In genomic region chr2:112141623-112142001, GRCh38 we compare ENCODE assay signal across 20 cellular contexts. TPM values are rescaled to one million over a fixed set of nuclear protein-coding genes. Genes with fewer than 3 reads are reported as not detected.
DNase-seq lines count a peak whose midpoint lies in the region; ATAC-seq, FAIRE-seq and TF ChIP-seq lines count a peak whose summit lies in the region.
"Had no signal": no experiment of that assay in that cellular context is flagged by ENCODE, and none has a peak within 500 bp of the region (broad histone marks: within the 10 kb centered on the region; RNA-seq: fewer than 3 reads in every experiment).

No MANE protein-coding gene starts in this region.

- no peak for FAIRE-seq in pancreas (lab: Jason Lieb, UNC)
- FAIRE-seq: colon had no signal

- H3K9me3 ChIP-seq in pancreas: no peaks in the 10 kb centered on the region
- H3K9me3 ChIP-seq: left lung, prostate gland, tibial artery had no signal

- no peak for TF ChIP-seq CTCF in pancreas (IDR thresholded peaks at IDR 0.05)

- intact Hi-C loops in pancreas (cut with DNase I): no loop called here

- DNase-seq in DMS53 (lab: John Stamatoyannopoulos, UW): peak; percentile 99
- DNase-seq in NCI-H146 (lab: John Stamatoyannopoulos, UW): peak; percentile 72
- DNase-seq in NCI-H748 (lab: John Stamatoyannopoulos, UW; ENCODE audit: unreplicated experiment): peak; percentile 70
- DNase-seq in pancreas: no peak
- DNase-seq in SKM-1 treated with dmso at 0.1 percent for 144 hours (lab: John Stamatoyannopoulos, UW; ENCODE audit: unreplicated experiment): no peak
- no peak for DNase-seq in activated CD4-positive, alpha-beta T cell treated with anti-CD3 and anti-CD28 coated beads, Interleukin-2, amount 50 U/mL, for 1 hour
- DNase-seq: glutamatergic neuron; Kasumi-1; left lung; NCI-H226; stimulated activated naive CD4-positive, alpha-beta T cell treated with Interleukin-2 at 50 U/mL for 16 hours; tibial artery had no signal

- H3K36me3 ChIP-seq in pancreas: no peaks in the 10 kb centered on the region
- H3K36me3 ChIP-seq: left lung, prostate gland, tibial artery had no signal

- no peak overlapping the region for H3K27ac ChIP-seq in pancreas
- H3K27ac ChIP-seq: left lung, prostate gland, RWPE1, tibial artery had no signal

- no peak overlapping the region for H3K4me3 ChIP-seq in pancreas
- H3K4me3 ChIP-seq: left lung, prostate gland, skin epidermis, tibial artery had no signal

- 58 to 64% methylated on average over 7 of the region's 7 CpGs for WGBS in pancreas, 2 donors

- peak in 3 of 4 donors; percentile 43 to 81 (median 64) for ATAC-seq in pancreas
- ATAC-seq in GM19395 (IDR thresholded peaks at IDR 0.05; ENCODE audit: unreplicated experiment): no peak
- ATAC-seq: activated CD4-positive, CD25-positive, alpha-beta regulatory T cell treated with anti-CD3 and anti-CD28 coated beads, Interleukin-2, amount 50 U/mL, for 24 hours; left lung; natural killer cell treated with Interleukin-12 subunit alpha and Interleukin-12 subunit beta and Interleukin-15 and Interleukin-18, amount 100 ng/mL, for 72 hours; SK-N-SH treated with all-trans-retinoic acid at 6 μM for 48 hours had no signal

- no peaks in the 10 kb centered on the region for H3K4me1 ChIP-seq in pancreas
- H3K4me1 ChIP-seq: prostate gland had no signal

- H3K27me3 ChIP-seq in pancreas: no peaks in the 10 kb centered on the region
- H3K27me3 ChIP-seq: tibial artery had no signal

RNA-seq across cellular contexts. Expression of gene FBLN7, which starts 3.4 kb away (rescaled TPM):
- total RNA-seq in pancreas: 1 to 10 TPM in 1 of 6 donors, under 1 TPM in 5; 0.51 to 1.8 (median 0.76) TPM
- 1 to 10 TPM; 1.0 to 2.8 TPM for polyA plus RNA-seq in pancreas

Comparison
In these comparisons a context has a peak if more than half of its experiments do, and no peak if none do; other contexts are left out.
1. DNase-seq: peak in DMS53 (single experiment), NCI-H146 (single experiment) and NCI-H748 (single experiment); none in pancreas (0 of 6), SKM-1 treated with dmso at 0.1 percent for 144 hours (single experiment) and activated CD4-positive, alpha-beta T cell treated with anti-CD3 and anti-CD28 coated beads, Interleukin-2, amount 50 U/mL, for 1 hour (single experiment).